ENCODE assay signal across 8 cellular contexts in genomic region chr13:36420437-36420891, GRCh38. TPM values are rescaled to one million over a fixed set of nuclear protein-coding genes. Genes with fewer than 3 reads are reported as not detected.
A peak's percentile ranks its signal among the peaks of the same experiment; 100 is the strongest.
DNase-seq lines count a peak whose midpoint lies in the region; ATAC-seq and TF ChIP-seq lines count a peak whose summit lies in the region.

No MANE protein-coding gene starts in this region.

- in situ Hi-C loops in gastrocnemius medialis (cut with MboI; ENCODE audit: low sequenced_read_pairs in 4 of 4), result loop anchor here in 1 of 4 donors (25.0 kb wide), 1 partner anchor 317 kb away; no protein-coding TSS in a partner anchor

- intact Hi-C loops in right cardiac atrium (cut with DNase I), result no loop called here
- intact Hi-C loops in gastrocnemius medialis (cut with DNase I; ENCODE audit: low total_unique reads), result no loop called here

- WGBS in right cardiac atrium, result 33% methylated on average over 6 of the region's 6 CpGs

- H3K9me3 ChIP-seq in right cardiac atrium (ENCODE audit: control insufficient read depth, low read length), result no peaks in the 10 kb centered on the region
- H3K9me3 ChIP-seq in gastrocnemius medialis, result no peaks in the 10 kb centered on the region

- H3K27me3 ChIP-seq in right cardiac atrium (ENCODE audit: control insufficient read depth, insufficient read depth), result no peaks in the 10 kb centered on the region
- peaks cover 0 to 3% (median 0%) of the 10 kb centered on the region in 3 donors for H3K27me3 ChIP-seq in gastrocnemius medialis

- no peaks in the 10 kb centered on the region for H3K4me1 ChIP-seq in right cardiac atrium (ENCODE audit: control insufficient read depth, insufficient read depth, low read length)
- H3K4me1 ChIP-seq in gastrocnemius medialis, result no peaks in the 10 kb centered on the region

- ATAC-seq in HG02798 (IDR thresholded peaks at IDR 0.05; ENCODE audit: poor library complexity, unreplicated experiment), result peak; percentile 87
- ATAC-seq in right cardiac atrium, result peak; percentile 81 to 83
- ATAC-seq in gastrocnemius medialis, result peak in 1 of 2 donors; percentile 30

- peak in 4 of 5 experiments; percentile 44 to 78 (median 66) for TF ChIP-seq CTCF in gastrocnemius medialis (IDR thresholded peaks at IDR 0.05 in 4 of 5, conservative IDR thresholded peaks at IDR 0.05 in 1 of 5)

- no peak for TF ChIP-seq POLR2A in gastrocnemius medialis (IDR thresholded peaks at IDR 0.05)

- DNase-seq in SIG-M5 treated with dmso at 0.1 percent for 504 hours (lab: John Stamatoyannopoulos, UW; ENCODE audit: unreplicated experiment) (peak; percentile 88), SIG-M5 (lab: John Stamatoyannopoulos, UW) (no peak), NCI-H146 treated with DMSO at 0.1 percent for 48 hours (lab: John Stamatoyannopoulos, UW; ENCODE audit: unreplicated experiment) (peak; percentile 71), T-helper 1 cell (peak in 4 of 5 donors; percentile 21 to 69 (median 35)), amniotic epithelial cell (ENCODE audit: low read depth) (peak; percentile 78), right cardiac atrium (peak; percentile 61 to 81 (median 71)), gastrocnemius medialis (peak in 1 of 2 donors; percentile 27)

- H3K36me3 ChIP-seq in gastrocnemius medialis, result no peaks in the 10 kb centered on the region

- no peak overlapping the region for H3K4me3 ChIP-seq in right cardiac atrium (ENCODE audit: low read length)
- no peak overlapping the region for H3K4me3 ChIP-seq in gastrocnemius medialis

- H3K27ac ChIP-seq in right cardiac atrium (ENCODE audit: low read length) (no peak overlapping the region), gastrocnemius medialis (no peak overlapping the region)

RNA-seq across cellular contexts. Expression of gene CCNA1, which starts 11.8 kb away (rescaled TPM):
- total RNA-seq in right cardiac atrium (not detected), gastrocnemius medialis (under 1 TPM in 3 of 4 donors, not detected in 1; 0.58 to 0.98 (median 0.85) TPM)
- 0.20 TPM for polyA plus RNA-seq in right cardiac atrium
